10 cellular contexts compared by ENCODE assay signal in genomic region chr12:99352269-99352668, GRCh38.
"Had no signal": no experiment of that assay in that cellular context is flagged by ENCODE, and none has a peak within 500 bp of the region (broad histone marks: within the 10 kb centered on the region; RNA-seq: fewer than 3 reads in every experiment).

No MANE protein-coding gene starts in this region.

- DNase-seq: GM23248, GOT3, H7, HFFc6, IMR-90, KG1 had no signal

- H3K27ac ChIP-seq: GM23248 had no signal

- ATAC-seq: HCT116, K562 had no signal

- H2AFZ ChIP-seq: GM23248 had no signal

- H3K36me3 ChIP-seq: HAP-1 had no signal

- H3K4me3 ChIP-seq: GM23248, HAP-1, K562 had no signal

- FAIRE-seq: HTR-8/SVneo, K562 had no signal

- H3K9me3 ChIP-seq: HAP-1 had no signal

- H3K4me1 ChIP-seq: HAP-1 had no signal
